In the genomic region with DNA sequence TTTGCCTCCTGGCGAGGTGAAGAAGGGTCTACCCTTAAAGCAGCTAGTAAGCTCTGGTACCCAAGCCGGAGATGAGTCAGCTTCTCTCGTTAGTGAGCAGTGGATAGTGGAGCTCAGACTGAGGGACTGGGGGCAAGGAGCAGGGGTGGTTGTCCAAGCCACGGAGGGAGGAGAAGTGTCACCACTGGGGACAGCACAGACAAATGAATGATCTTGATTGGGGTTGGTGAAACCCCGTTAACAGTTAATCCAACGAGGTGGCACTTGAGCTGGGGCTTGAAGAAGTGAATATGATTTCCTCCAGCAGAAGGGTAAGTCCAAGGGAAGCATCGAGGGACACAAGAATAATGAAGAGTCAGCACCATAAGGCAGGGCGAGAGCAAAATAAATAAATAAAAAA, we compare ENCODE assay signal across 1 cellular context.
TF ChIP-seq lines count a peak whose summit lies in the region.

No MANE protein-coding gene starts in this region.

TF ChIP-seq in K562, 482 proteins besides CTCF, POLR2A, EP300 and RAD21 (continued from another document and continues in another):
- TF ChIP-seq, protein P1, sequence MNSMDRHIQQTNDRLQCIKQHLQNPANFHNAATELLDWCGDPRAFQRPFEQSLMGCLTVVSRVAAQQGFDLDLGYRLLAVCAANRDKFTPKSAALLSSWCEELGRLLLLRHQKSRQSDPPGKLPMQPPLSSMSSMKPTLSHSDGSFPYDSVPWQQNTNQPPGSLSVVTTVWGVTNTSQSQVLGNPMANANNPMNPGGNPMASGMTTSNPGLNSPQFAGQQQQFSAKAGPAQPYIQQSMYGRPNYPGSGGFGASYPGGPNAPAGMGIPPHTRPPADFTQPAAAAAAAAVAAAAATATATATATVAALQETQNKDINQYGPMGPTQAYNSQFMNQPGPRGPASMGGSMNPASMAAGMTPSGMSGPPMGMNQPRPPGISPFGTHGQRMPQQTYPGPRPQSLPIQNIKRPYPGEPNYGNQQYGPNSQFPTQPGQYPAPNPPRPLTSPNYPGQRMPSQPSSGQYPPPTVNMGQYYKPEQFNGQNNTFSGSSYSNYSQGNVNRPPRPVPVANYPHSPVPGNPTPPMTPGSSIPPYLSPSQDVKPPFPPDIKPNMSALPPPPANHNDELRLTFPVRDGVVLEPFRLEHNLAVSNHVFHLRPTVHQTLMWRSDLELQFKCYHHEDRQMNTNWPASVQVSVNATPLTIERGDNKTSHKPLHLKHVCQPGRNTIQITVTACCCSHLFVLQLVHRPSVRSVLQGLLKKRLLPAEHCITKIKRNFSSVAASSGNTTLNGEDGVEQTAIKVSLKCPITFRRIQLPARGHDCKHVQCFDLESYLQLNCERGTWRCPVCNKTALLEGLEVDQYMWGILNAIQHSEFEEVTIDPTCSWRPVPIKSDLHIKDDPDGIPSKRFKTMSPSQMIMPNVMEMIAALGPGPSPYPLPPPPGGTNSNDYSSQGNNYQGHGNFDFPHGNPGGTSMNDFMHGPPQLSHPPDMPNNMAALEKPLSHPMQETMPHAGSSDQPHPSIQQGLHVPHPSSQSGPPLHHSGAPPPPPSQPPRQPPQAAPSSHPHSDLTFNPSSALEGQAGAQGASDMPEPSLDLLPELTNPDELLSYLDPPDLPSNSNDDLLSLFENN (IDR thresholded peaks at IDR 0.05; ENCODE audit: low read depth in 2 of 2, low read length in 2 of 2): no peak
- TF ChIP-seq, protein P2, sequence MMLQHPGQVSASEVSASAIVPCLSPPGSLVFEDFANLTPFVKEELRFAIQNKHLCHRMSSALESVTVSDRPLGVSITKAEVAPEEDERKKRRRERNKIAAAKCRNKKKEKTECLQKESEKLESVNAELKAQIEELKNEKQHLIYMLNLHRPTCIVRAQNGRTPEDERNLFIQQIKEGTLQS (IDR thresholded peaks at IDR 0.05): peak; percentile 69
- TF ChIP-seq, protein P2 (CRISPR knock-in tag; conservative IDR thresholded peaks at IDR 0.05): no peak
- no peak for TF ChIP-seq PYGO2 (tag; IDR thresholded peaks at IDR 0.05)
- no peak for TF ChIP-seq CBFA2T3 (IDR thresholded peaks at IDR 0.05)
- TF ChIP-seq NFE2 (IDR thresholded peaks at IDR 0.05; ENCODE audit: low read depth): peak; percentile 78
- TF ChIP-seq ZNF644 (tag; IDR thresholded peaks at IDR 0.05; ENCODE audit: low read depth): no peak
- TF ChIP-seq XRCC4 (IDR thresholded peaks at IDR 0.05; ENCODE audit: extremely low read depth, insufficient read depth, insufficient read length): no peak
- no peak for TF ChIP-seq SAP30 (IDR thresholded peaks at IDR 0.05; ENCODE audit: borderline replicate concordance, insufficient read depth, low read depth, low read length, poor library complexity, severe bottlenecking)
- TF ChIP-seq, protein P3, sequence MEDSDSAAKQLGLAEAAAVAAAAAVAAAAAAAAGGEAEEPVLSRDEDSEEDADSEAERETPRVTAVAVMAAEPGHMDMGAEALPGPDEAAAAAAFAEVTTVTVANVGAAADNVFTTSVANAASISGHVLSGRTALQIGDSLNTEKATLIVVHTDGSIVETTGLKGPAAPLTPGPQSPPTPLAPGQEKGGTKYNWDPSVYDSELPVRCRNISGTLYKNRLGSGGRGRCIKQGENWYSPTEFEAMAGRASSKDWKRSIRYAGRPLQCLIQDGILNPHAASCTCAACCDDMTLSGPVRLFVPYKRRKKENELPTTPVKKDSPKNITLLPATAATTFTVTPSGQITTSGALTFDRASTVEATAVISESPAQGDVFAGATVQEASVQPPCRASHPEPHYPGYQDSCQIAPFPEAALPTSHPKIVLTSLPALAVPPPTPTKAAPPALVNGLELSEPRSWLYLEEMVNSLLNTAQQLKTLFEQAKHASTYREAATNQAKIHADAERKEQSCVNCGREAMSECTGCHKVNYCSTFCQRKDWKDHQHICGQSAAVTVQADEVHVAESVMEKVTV (CRISPR knock-in tag; IDR thresholded peaks at IDR 0.05): no peak
- no peak for TF ChIP-seq HNRNPL (IDR thresholded peaks at IDR 0.05; ENCODE audit: low read depth, low read length)
- no peak for TF ChIP-seq ZBTB7A (IDR thresholded peaks at IDR 0.05; ENCODE audit: borderline replicate concordance, control insufficient read depth, low read depth, low read length)
- no peak for TF ChIP-seq ZNF586 (CRISPR knock-in tag; conservative IDR thresholded peaks at IDR 0.05)
- peak; percentile 9; the same call in 1 of the 2 replicates for TF ChIP-seq DPF2 (IDR thresholded peaks at IDR 0.05)
- TF ChIP-seq C11orf30 (IDR thresholded peaks at IDR 0.05; ENCODE audit: low read depth): peak; percentile 85
- no peak for TF ChIP-seq STAT5B (CRISPR knock-in tag; IDR thresholded peaks at IDR 0.05)
- peak; percentile 34; the same call in 1 of the 2 replicates for TF ChIP-seq HDAC8 (tag; IDR thresholded peaks at IDR 0.05)
- TF ChIP-seq FUS (optimal IDR thresholded peaks at IDR 0.05; ENCODE audit: low read depth, low read length): no peak
- TF ChIP-seq ZNF121 (CRISPR knock-in tag; conservative IDR thresholded peaks at IDR 0.05): no peak
- no peak for TF ChIP-seq HCFC1 (IDR thresholded peaks at IDR 0.05; ENCODE audit: low read depth, low read length)
- peak; percentile 6; the same call in 1 of the 2 replicates for TF ChIP-seq ARID1B (IDR thresholded peaks at IDR 0.05)
- no peak for TF ChIP-seq ZBED1 (IDR thresholded peaks at IDR 0.05)
- TF ChIP-seq EWSR1 (IDR thresholded peaks at IDR 0.05; ENCODE audit: borderline replicate concordance, low read depth, partially characterized antibody): no peak
- no peak for TF ChIP-seq PCBP1 (IDR thresholded peaks at IDR 0.05; ENCODE audit: low read depth, low read length, poor library complexity, severe bottlenecking)
- TF ChIP-seq RUNX1 (IDR thresholded peaks at IDR 0.05; ENCODE audit: low read depth): no peak
- TF ChIP-seq MTA3 (IDR thresholded peaks at IDR 0.05; ENCODE audit: borderline replicate concordance): no peak
- TF ChIP-seq NFYB (IDR thresholded peaks at IDR 0.05; ENCODE audit: extremely low read depth, insufficient read length): no peak
- no peak for TF ChIP-seq ATF7 (IDR thresholded peaks at IDR 0.05)
- no peak for TF ChIP-seq MXI1 (IDR thresholded peaks at IDR 0.05; ENCODE audit: low read depth, low read length)
- TF ChIP-seq SIN3B (IDR thresholded peaks at IDR 0.05; ENCODE audit: low read depth): no peak
- no peak for TF ChIP-seq NONO (IDR thresholded peaks at IDR 0.05; ENCODE audit: low read depth in 2 of 2, low read length in 1 of 2)
- no peak for TF ChIP-seq NCOA2 (IDR thresholded peaks at IDR 0.05; ENCODE audit: partially characterized antibody in 2 of 2)
- no peak for TF ChIP-seq SMARCB1 (IDR thresholded peaks at IDR 0.05; ENCODE audit: insufficient read length, low read depth)
- TF ChIP-seq HLTF (IDR thresholded peaks at IDR 0.05): 0 out of 2 replicates have a peak, but pooled peaks have one; percentile 35
- TF ChIP-seq, protein P4, sequence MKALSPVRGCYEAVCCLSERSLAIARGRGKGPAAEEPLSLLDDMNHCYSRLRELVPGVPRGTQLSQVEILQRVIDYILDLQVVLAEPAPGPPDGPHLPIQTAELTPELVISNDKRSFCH (CRISPR knock-in tag; IDR thresholded peaks at IDR 0.05): no peak
- TF ChIP-seq, protein P4 (tag; IDR thresholded peaks at IDR 0.05): no peak
- TF ChIP-seq ZKSCAN3 (CRISPR knock-in tag; IDR thresholded peaks at IDR 0.05): no peak
- TF ChIP-seq ZNF830 (CRISPR knock-in tag; IDR thresholded peaks at IDR 0.05): no peak
- no peak for TF ChIP-seq ZBTB17 (CRISPR knock-in tag; IDR thresholded peaks at IDR 0.05)
- TF ChIP-seq, protein P5, sequence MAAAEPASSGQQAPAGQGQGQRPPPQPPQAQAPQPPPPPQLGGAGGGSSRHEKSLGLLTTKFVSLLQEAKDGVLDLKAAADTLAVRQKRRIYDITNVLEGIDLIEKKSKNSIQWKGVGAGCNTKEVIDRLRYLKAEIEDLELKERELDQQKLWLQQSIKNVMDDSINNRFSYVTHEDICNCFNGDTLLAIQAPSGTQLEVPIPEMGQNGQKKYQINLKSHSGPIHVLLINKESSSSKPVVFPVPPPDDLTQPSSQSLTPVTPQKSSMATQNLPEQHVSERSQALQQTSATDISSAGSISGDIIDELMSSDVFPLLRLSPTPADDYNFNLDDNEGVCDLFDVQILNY (CRISPR knock-in tag; IDR thresholded peaks at IDR 0.05): no peak
- TF ChIP-seq NELFE (IDR thresholded peaks at IDR 0.05; ENCODE audit: insufficient read depth, insufficient read length): no peak
- TF ChIP-seq PML (IDR thresholded peaks at IDR 0.05; ENCODE audit: low read length): no peak
- TF ChIP-seq JUND (IDR thresholded peaks at IDR 0.05; ENCODE audit: borderline replicate concordance, low read depth, low read length): peak; percentile 66; the same call in 1 of the 2 replicates
- TF ChIP-seq JUND (tag; IDR thresholded peaks at IDR 0.05; ENCODE audit: borderline replicate concordance, low read depth, low read length): peak; percentile 38; the same call in 1 of the 3 replicates
- no peak for TF ChIP-seq MCM2 (IDR thresholded peaks at IDR 0.05; ENCODE audit: low read depth)
- no peak for TF ChIP-seq RAD51 (IDR thresholded peaks at IDR 0.05; ENCODE audit: borderline replicate concordance, low read depth)
- TF ChIP-seq, protein P6, sequence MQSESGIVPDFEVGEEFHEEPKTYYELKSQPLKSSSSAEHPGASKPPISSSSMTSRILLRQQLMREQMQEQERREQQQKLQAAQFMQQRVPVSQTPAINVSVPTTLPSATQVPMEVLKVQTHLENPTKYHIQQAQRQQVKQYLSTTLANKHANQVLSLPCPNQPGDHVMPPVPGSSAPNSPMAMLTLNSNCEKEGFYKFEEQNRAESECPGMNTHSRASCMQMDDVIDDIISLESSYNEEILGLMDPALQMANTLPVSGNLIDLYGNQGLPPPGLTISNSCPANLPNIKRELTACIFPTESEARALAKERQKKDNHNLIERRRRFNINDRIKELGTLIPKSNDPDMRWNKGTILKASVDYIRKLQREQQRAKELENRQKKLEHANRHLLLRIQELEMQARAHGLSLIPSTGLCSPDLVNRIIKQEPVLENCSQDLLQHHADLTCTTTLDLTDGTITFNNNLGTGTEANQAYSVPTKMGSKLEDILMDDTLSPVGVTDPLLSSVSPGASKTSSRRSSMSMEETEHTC (IDR thresholded peaks at IDR 0.05): no peak
- TF ChIP-seq MAZ (CRISPR knock-in tag; conservative IDR thresholded peaks at IDR 0.05 in 1 of 2, IDR thresholded peaks at IDR 0.05 in 1 of 2): 0 out of 4 replicates have a peak, but pooled peaks of 1 of the 2 experiments have one; percentile 4
- no peak for TF ChIP-seq PPARD (CRISPR knock-in tag; IDR thresholded peaks at IDR 0.05)
